Comparison of ENCODE assay signal across 11 cellular contexts in the genomic region with DNA sequence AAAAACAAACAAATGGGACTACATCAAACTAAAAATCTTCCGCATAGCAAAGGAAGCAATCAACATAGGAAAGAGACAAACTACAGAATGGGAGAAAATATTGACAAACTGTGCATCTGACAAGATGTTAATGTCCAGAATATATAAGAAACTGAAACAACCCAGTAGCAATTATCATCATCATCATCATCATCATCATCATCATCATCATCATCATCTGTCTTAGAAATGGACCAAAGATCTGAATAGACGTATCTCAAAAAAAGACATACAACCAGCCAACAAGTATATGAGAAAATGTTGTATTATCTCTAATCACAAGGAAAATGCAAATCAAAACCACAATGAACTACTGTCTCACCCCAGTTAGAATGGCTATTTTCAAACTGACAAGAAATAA.
"Had no signal": no experiment of that assay in that cellular context is flagged by ENCODE, and none has a peak within 500 bp of the region (broad histone marks: within the 10 kb centered on the region; RNA-seq: fewer than 3 reads in every experiment).

No MANE protein-coding gene starts in this region.

- H3K36me3 ChIP-seq: HAP-1 had no signal

- H3K27ac ChIP-seq: GM23248 had no signal

- FAIRE-seq: H1, H54 had no signal

- H3K4me1 ChIP-seq: HAP-1 had no signal

- H3K4me2 ChIP-seq: GM23338 had no signal

- H3K4me3 ChIP-seq: GM23248, GM23338, HAP-1 had no signal

- H2AFZ ChIP-seq: GM23248, GM23338 had no signal

- DNase-seq: GM23248, GOT3, H7, H9, HCEC 1CT, HFFc6 had no signal

- ATAC-seq: GM23338, HCT116 had no signal

- H3K9me3 ChIP-seq: HAP-1 had no signal

- H3K9ac ChIP-seq: GM23248 had no signal
